1 cellular context compared by ENCODE assay signal in the genomic region with DNA sequence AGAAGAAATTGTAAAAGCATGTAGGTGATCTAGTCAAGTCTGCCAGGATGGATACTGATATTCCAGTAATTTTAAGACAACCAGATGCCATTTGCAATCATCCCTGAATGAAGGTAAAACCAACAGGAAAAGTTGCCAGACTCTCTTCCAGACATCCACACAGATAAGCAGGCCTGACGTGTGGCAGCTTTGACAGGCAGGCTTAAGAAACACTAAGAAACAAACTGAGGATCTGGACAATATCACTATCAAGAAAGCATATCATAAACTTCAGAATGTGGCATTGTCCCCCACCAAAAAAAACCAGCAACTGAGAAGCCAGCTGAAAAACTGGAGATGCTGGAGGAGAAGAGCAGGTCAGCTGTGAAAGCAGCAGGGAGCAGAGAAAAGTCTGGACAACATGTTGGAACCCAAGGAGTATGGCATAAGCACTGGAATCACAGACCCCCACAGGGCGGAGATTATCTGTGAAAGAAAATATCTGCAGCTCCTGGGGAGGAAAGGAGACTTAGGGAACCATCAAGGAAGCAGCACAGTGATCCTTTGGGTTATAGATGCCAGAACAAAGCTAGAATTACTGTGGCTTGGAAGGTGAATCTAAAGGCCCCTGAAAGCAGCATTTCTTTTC.
TF ChIP-seq lines count a peak whose summit lies in the region.

No MANE protein-coding gene starts in this region.

TF ChIP-seq in GM12878, 131 proteins besides CTCF, POLR2A, EP300 and RAD21 (continued from another document):
- TF ChIP-seq, protein P1, sequence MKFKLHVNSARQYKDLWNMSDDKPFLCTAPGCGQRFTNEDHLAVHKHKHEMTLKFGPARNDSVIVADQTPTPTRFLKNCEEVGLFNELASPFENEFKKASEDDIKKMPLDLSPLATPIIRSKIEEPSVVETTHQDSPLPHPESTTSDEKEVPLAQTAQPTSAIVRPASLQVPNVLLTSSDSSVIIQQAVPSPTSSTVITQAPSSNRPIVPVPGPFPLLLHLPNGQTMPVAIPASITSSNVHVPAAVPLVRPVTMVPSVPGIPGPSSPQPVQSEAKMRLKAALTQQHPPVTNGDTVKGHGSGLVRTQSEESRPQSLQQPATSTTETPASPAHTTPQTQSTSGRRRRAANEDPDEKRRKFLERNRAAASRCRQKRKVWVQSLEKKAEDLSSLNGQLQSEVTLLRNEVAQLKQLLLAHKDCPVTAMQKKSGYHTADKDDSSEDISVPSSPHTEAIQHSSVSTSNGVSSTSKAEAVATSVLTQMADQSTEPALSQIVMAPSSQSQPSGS (IDR thresholded peaks at IDR 0.05; ENCODE audit: low read length) = no peak
